Comparison of ENCODE assay signal across 7 cellular contexts in genomic region chr22:41367039-41367679, GRCh38. TPM values are rescaled to one million over a fixed set of nuclear protein-coding genes. Genes with fewer than 3 reads are reported as not detected.
DNase-seq lines count a peak whose midpoint lies in the region; ATAC-seq and TF ChIP-seq lines count a peak whose summit lies in the region.

No MANE protein-coding gene starts in this region.

- TF ChIP-seq CTCF in upper lobe of left lung (IDR thresholded peaks at IDR 0.05) = peak in 4 of 6 experiments; percentile 13 to 77 (median 31)

- H3K9me3 ChIP-seq in T-helper 17 cell (ENCODE audit: control insufficient read depth, low read length, poor library complexity, severe bottlenecking) (no peaks in the 10 kb centered on the region), upper lobe of left lung (no peaks in the 10 kb centered on the region)

- peak overlapping the region; percentile 43 to 62 (median 51) for H3K4me3 ChIP-seq in upper lobe of left lung

- DNase-seq in GF-D8 (lab: John Stamatoyannopoulos, UW) = peak; percentile 74
- DNase-seq in NCI-H146 (lab: John Stamatoyannopoulos, UW) = peak; percentile 96
- no peak for DNase-seq in T-helper 17 cell
- DNase-seq in erythroblast (lab: John Stamatoyannopoulos, UW) = peak; percentile 97
- DNase-seq in middle frontal gyrus (ENCODE audit: extremely low spot score, low spot score) = peak; percentile 96
- DNase-seq in upper lobe of left lung = peak; percentile 97 to 100

- no peaks in the 10 kb centered on the region for H3K27me3 ChIP-seq in upper lobe of left lung

- no peak for TF ChIP-seq POLR2A in erythroblast (IDR thresholded peaks at IDR 0.05; ENCODE audit: low read length)
- peak in 1 of 4 donors; percentile 80 for TF ChIP-seq POLR2A in upper lobe of left lung (IDR thresholded peaks at IDR 0.05)

- peaks cover 30 to 51% (median 37%) of the 10 kb centered on the region in 4 donors for H3K4me1 ChIP-seq in upper lobe of left lung

- H3K36me3 Mint-ChIP-seq in T-helper 17 cell (ENCODE audit: low read depth) = peaks cover 2% of the 10 kb centered on the region

- no peaks in the 10 kb centered on the region for H3K4me1 Mint-ChIP-seq in T-helper 17 cell

- peak overlapping the region; percentile 69 to 91 (median 78) for H3K27ac ChIP-seq in upper lobe of left lung

- H3K4me3 Mint-ChIP-seq in T-helper 17 cell = no peak overlapping the region

- TF ChIP-seq EP300 in upper lobe of left lung (IDR thresholded peaks at IDR 0.05) = peak in 1 of 4 donors; percentile 67

- H3K27ac Mint-ChIP-seq in T-helper 17 cell = no peak overlapping the region

- H3K36me3 ChIP-seq in upper lobe of left lung = no peaks in the 10 kb centered on the region

- 13 to 18% methylated on average over 6 to 10 of the region's 21 CpGs for WGBS in upper lobe of left lung, 2 donors

- peaks cover 7% of the 10 kb centered on the region for H3K27me3 Mint-ChIP-seq in T-helper 17 cell

- ATAC-seq in T-helper 17 cell (peak; percentile 53), upper lobe of left lung (ENCODE audit: low FRiP score in 2 of 2) (peak; percentile 95 to 96), GM19328 (IDR thresholded peaks at IDR 0.05; ENCODE audit: unreplicated experiment) (no peak)

RNA-seq across cellular contexts. Expression of gene TEF, which starts 14.6 kb away (rescaled TPM):
- 1 to 10 TPM; 4.8 to 7.4 TPM for total RNA-seq in T-helper 17 cell
- 10 to 100 TPM; 12.6 to 41.8 (median 19.4) TPM for total RNA-seq in upper lobe of left lung

Comparison
In these comparisons a context has a peak if more than half of its experiments do, and no peak if none do; other contexts are left out.
1. DNase-seq: peak in GF-D8 (single experiment), NCI-H146 (single experiment), erythroblast (2 of 2), middle frontal gyrus (single experiment) and upper lobe of left lung (2 of 2); none in T-helper 17 cell (0 of 3).